In genomic region chr17:61584866-61585265, GRCh38 we compare ENCODE assay signal across 1 cellular context.
A peak's percentile ranks its signal among the peaks of the same experiment; 100 is the strongest.
TF ChIP-seq lines count a peak whose summit lies in the region.

No MANE protein-coding gene starts in this region.

TF ChIP-seq in K562, 482 proteins besides CTCF, POLR2A, EP300 and RAD21 (continued from another document):
- peak in 1 of 3 experiments; percentile 72; a peak in 2 of 6 replicates for TF ChIP-seq ZBTB11 (CRISPR knock-in tag; IDR thresholded peaks at IDR 0.05)
- no peak for TF ChIP-seq NBN (IDR thresholded peaks at IDR 0.05; ENCODE audit: low read depth)
- no peak for TF ChIP-seq MAX (CRISPR knock-in tag; IDR thresholded peaks at IDR 0.05)
- no peak for TF ChIP-seq PHB (CRISPR knock-in tag; IDR thresholded peaks at IDR 0.05)
TF ChIP-seq in K562: peak in this region for 2.
